Comparison of ENCODE assay signal across 40 cellular contexts in the genomic region with DNA sequence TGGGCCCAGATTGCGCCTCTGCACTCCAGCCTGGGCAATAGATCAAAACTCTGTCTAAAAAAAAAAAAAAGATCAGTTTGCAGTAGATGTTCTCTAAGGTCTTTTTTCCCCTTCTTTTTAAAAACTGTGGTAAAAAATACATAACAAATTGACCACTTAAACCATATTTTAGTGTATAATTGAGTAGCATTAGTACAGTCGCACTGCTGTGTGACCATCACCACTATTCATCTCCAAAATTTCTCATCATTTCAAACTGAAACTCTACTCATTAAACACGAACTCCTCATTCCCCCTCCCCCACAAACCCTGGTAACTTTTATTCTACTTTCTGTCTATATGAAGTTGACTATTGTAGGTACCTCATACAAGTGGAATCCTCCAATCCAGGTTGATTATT.
"Had no signal": no experiment of that assay in that cellular context is flagged by ENCODE, and none has a peak within 500 bp of the region (broad histone marks: within the 10 kb centered on the region; RNA-seq: fewer than 3 reads in every experiment).

No MANE protein-coding gene starts in this region.

- H3K36me3 ChIP-seq: adrenal gland, ascending aorta, brain microvascular endothelial cell, breast epithelium, cardiac muscle cell had no signal

- DNase-seq: activated effector memory CD4-positive, alpha-beta T cell treated with anti-CD3 and anti-CD28 coated beads, Interleukin-2, amount 50 U/mL, for 16 hours; activated effector memory CD4-positive, alpha-beta T cell treated with Interleukin-2 at 50 U/mL for 16 hours; activated gamma-delta T cell; activated gamma-delta T cell treated with Interleukin-2 at 50 U/mL for 16 hours; activated naive CD4-positive, alpha-beta T cell; activated naive CD4-positive, alpha-beta T cell treated with anti-CD3 and anti-CD28 coated beads for 36 hours; activated naive CD4-positive, alpha-beta T cell treated with anti-CD3 and anti-CD28 coated beads, Interleukin-2, amount 10 ng/mL, durations not matched to agents 7 days and 5 days; activated naive CD4-positive, alpha-beta T cell treated with anti-CD3 and anti-CD28 coated beads, Interleukin-2, amount 50 U/mL, for 16 hours; activated naive CD4-positive, alpha-beta T cell treated with Interleukin-2 at 50 U/mL for 16 hours; activated naive CD8-positive, alpha-beta T cell treated with anti-CD3 and anti-CD28 coated beads for 36 hours; activated naive CD8-positive, alpha-beta T cell treated with anti-CD3 and anti-CD28 coated beads, Interleukin-2, amount 10 ng/mL, durations not matched to agents 7 days and 5 days; activated naive CD8-positive, alpha-beta T cell treated with anti-CD3 and anti-CD28 coated beads, Interleukin-2, amount 50 U/mL, for 24 hours; activated T-cell treated with anti-CD3 and anti-CD28 coated beads, Interleukin-2, amount 50 U/mL, for 1 hour; activated T-cell treated with anti-CD3 and anti-CD28 coated beads, Interleukin-2, amount 50 U/mL, for 24 hours; activated T-cell treated with anti-CD3 and anti-CD28 coated beads, Interleukin-2, amount 50 U/mL, for 4 hours; activated T-cell treated with anti-CD3 and anti-CD28 coated beads, Interleukin-2, amount 50 U/mL, for 48 hours; activated T-cell treated with anti-CD3 and anti-CD28 coated beads, Interleukin-2, amount 50 U/mL, for 72 hours; adrenal gland; amniotic stem cell; amygdala; anterior cingulate cortex; aorta; body of pancreas; brain microvascular endothelial cell; caudate nucleus; central memory CD4-positive, alpha-beta T cell; cerebellar nuclear complex had no signal

- H3K9me3 Mint-ChIP-seq: activated naive CD4-positive, alpha-beta T cell treated with anti-CD3 and anti-CD28 coated beads for 36 hours; activated naive CD4-positive, alpha-beta T cell treated with anti-CD3 and anti-CD28 coated beads, Interleukin-2, amount 10 ng/mL, durations not matched to agents 7 days and 5 days; activated naive CD4-positive, alpha-beta T cell treated with anti-CD3 and anti-CD28 coated beads, Interleukin-2, amount 50 U/mL, for 24 hours; activated naive CD4-positive, alpha-beta T cell treated with anti-CD3 and anti-CD28 coated beads, Interleukin-2, amount 50 U/mL, for 72 hours; activated naive CD8-positive, alpha-beta T cell treated with anti-CD3 and anti-CD28 coated beads for 36 hours; activated naive CD8-positive, alpha-beta T cell treated with anti-CD3 and anti-CD28 coated beads, Interleukin-2, amount 10 ng/mL, durations not matched to agents 7 days and 5 days; activated naive CD8-positive, alpha-beta T cell treated with anti-CD3 and anti-CD28 coated beads, Interleukin-2, amount 50 U/mL, for 24 hours; activated T-cell treated with anti-CD3 and anti-CD28 coated beads, Interleukin-2, amount 50 U/mL, for 24 hours; activated T-cell treated with anti-CD3 and anti-CD28 coated beads, Interleukin-2, amount 50 U/mL, for 4 hours; activated T-cell treated with anti-CD3 and anti-CD28 coated beads, Interleukin-2, amount 50 U/mL, for 72 hours; activated T-helper 1 cell treated with anti-CD3 and anti-CD28 coated beads, Interleukin-12 subunit alpha, Interleukin-12 subunit beta, Interleukin-2, Interleukin-4 antibody, amounts not matched to agents 30 ng/mL and 10 ng/mL and 1 ng/mL, durations not matched to agents 14 hours and 24 hours and 36 hours; activated T-helper 17 cell treated with anti-CD3 and anti-CD28 coated beads, Interleukin-2, amount 50 U/mL, for 72 hours; activated T-helper 2 cell treated with anti-CD3 and anti-CD28 coated beads, Interferon-gamma antibody, Interleukin-2, Interleukin-4, amounts not matched to agents 10 μg/mL and 5 μg/mL and 100 μg/mL, durations not matched to agents 14 hours and 24 hours and 36 hours; brain; central memory CD8-positive, alpha-beta T cell had no signal

- H3K4me1 ChIP-seq: adrenal gland, ascending aorta, body of pancreas, breast epithelium had no signal

- H3K4me3 Mint-ChIP-seq: activated naive CD4-positive, alpha-beta T cell treated with anti-CD3 and anti-CD28 coated beads for 36 hours; activated naive CD4-positive, alpha-beta T cell treated with anti-CD3 and anti-CD28 coated beads, Interleukin-2, amount 10 ng/mL, durations not matched to agents 7 days and 5 days; activated naive CD4-positive, alpha-beta T cell treated with anti-CD3 and anti-CD28 coated beads, Interleukin-2, amount 50 U/mL, for 24 hours; activated naive CD8-positive, alpha-beta T cell; activated naive CD8-positive, alpha-beta T cell treated with anti-CD3 and anti-CD28 coated beads for 36 hours; activated naive CD8-positive, alpha-beta T cell treated with anti-CD3 and anti-CD28 coated beads, Interleukin-2, amount 10 ng/mL, durations not matched to agents 7 days and 5 days; activated naive CD8-positive, alpha-beta T cell treated with anti-CD3 and anti-CD28 coated beads, Interleukin-2, amount 50 U/mL, for 24 hours; activated T-cell treated with anti-CD3 and anti-CD28 coated beads, Interleukin-2, amount 50 U/mL, for 24 hours; activated T-cell treated with anti-CD3 and anti-CD28 coated beads, Interleukin-2, amount 50 U/mL, for 4 hours; activated T-cell treated with anti-CD3 and anti-CD28 coated beads, Interleukin-2, amount 50 U/mL, for 72 hours; activated T-helper 1 cell treated with anti-CD3 and anti-CD28 coated beads, Interleukin-12 subunit alpha, Interleukin-12 subunit beta, Interleukin-2, Interleukin-4 antibody, amounts not matched to agents 30 ng/mL and 10 ng/mL and 1 ng/mL, durations not matched to agents 14 hours and 24 hours and 36 hours; activated T-helper 17 cell treated with anti-CD3 and anti-CD28 coated beads, Interleukin-2, amount 50 U/mL, for 72 hours; brain; central memory CD8-positive, alpha-beta T cell had no signal

- H3K27ac Mint-ChIP-seq: activated naive CD4-positive, alpha-beta T cell treated with anti-CD3 and anti-CD28 coated beads for 36 hours; activated naive CD4-positive, alpha-beta T cell treated with anti-CD3 and anti-CD28 coated beads, Interleukin-2, amount 10 ng/mL, durations not matched to agents 7 days and 5 days; activated naive CD4-positive, alpha-beta T cell treated with anti-CD3 and anti-CD28 coated beads, Interleukin-2, amount 50 U/mL, for 24 hours; activated naive CD4-positive, alpha-beta T cell treated with anti-CD3 and anti-CD28 coated beads, Interleukin-2, amount 50 U/mL, for 72 hours; activated naive CD8-positive, alpha-beta T cell; activated naive CD8-positive, alpha-beta T cell treated with anti-CD3 and anti-CD28 coated beads for 36 hours; activated naive CD8-positive, alpha-beta T cell treated with anti-CD3 and anti-CD28 coated beads, Interleukin-2, amount 10 ng/mL, durations not matched to agents 7 days and 5 days; activated naive CD8-positive, alpha-beta T cell treated with anti-CD3 and anti-CD28 coated beads, Interleukin-2, amount 50 U/mL, for 24 hours; activated T-cell treated with anti-CD3 and anti-CD28 coated beads, Interleukin-2, amount 50 U/mL, for 24 hours; activated T-cell treated with anti-CD3 and anti-CD28 coated beads, Interleukin-2, amount 50 U/mL, for 72 hours; activated T-helper 1 cell treated with anti-CD3 and anti-CD28 coated beads, Interleukin-12 subunit alpha, Interleukin-12 subunit beta, Interleukin-2, Interleukin-4 antibody, amounts not matched to agents 30 ng/mL and 10 ng/mL and 1 ng/mL, durations not matched to agents 14 hours and 24 hours and 36 hours; activated T-helper 17 cell treated with anti-CD3 and anti-CD28 coated beads, Interleukin-2, amount 50 U/mL, for 72 hours; activated T-helper 2 cell treated with anti-CD3 and anti-CD28 coated beads, Interferon-gamma antibody, Interleukin-2, Interleukin-4, amounts not matched to agents 10 μg/mL and 5 μg/mL and 100 μg/mL, durations not matched to agents 14 hours and 24 hours and 36 hours; brain had no signal

- H3K4me3 ChIP-seq: adrenal gland, ascending aorta, body of pancreas, breast epithelium, cardiac muscle cell had no signal

- ATAC-seq: activated naive CD4-positive, alpha-beta T cell treated with anti-CD3 and anti-CD28 coated beads, Interleukin-2, amount 50 U/mL, for 72 hours; activated naive CD8-positive, alpha-beta T cell treated with anti-CD3 and anti-CD28 coated beads, Interleukin-2, amount 50 U/mL, for 24 hours; activated T-cell treated with anti-CD3 and anti-CD28 coated beads, Interleukin-2, amount 50 U/mL, for 4 hours; activated T-helper 17 cell treated with anti-CD3 and anti-CD28 coated beads, Interleukin-2, amount 50 U/mL, for 72 hours; body of pancreas had no signal

- FAIRE-seq: astrocyte, bronchial epithelial cell had no signal

- H3K4me1 Mint-ChIP-seq: activated naive CD4-positive, alpha-beta T cell treated with anti-CD3 and anti-CD28 coated beads, Interleukin-2, amount 10 ng/mL, durations not matched to agents 7 days and 5 days; activated naive CD4-positive, alpha-beta T cell treated with anti-CD3 and anti-CD28 coated beads, Interleukin-2, amount 50 U/mL, for 24 hours; activated naive CD8-positive, alpha-beta T cell treated with anti-CD3 and anti-CD28 coated beads for 36 hours; activated naive CD8-positive, alpha-beta T cell treated with anti-CD3 and anti-CD28 coated beads, Interleukin-2, amount 10 ng/mL, durations not matched to agents 7 days and 5 days; activated naive CD8-positive, alpha-beta T cell treated with anti-CD3 and anti-CD28 coated beads, Interleukin-2, amount 50 U/mL, for 24 hours; activated T-helper 17 cell treated with anti-CD3 and anti-CD28 coated beads, Interleukin-2, amount 50 U/mL, for 72 hours; central memory CD8-positive, alpha-beta T cell had no signal

- H3K36me3 Mint-ChIP-seq: activated naive CD4-positive, alpha-beta T cell treated with anti-CD3 and anti-CD28 coated beads, Interleukin-2, amount 10 ng/mL, durations not matched to agents 7 days and 5 days; activated naive CD4-positive, alpha-beta T cell treated with anti-CD3 and anti-CD28 coated beads, Interleukin-2, amount 50 U/mL, for 24 hours; activated naive CD4-positive, alpha-beta T cell treated with anti-CD3 and anti-CD28 coated beads, Interleukin-2, amount 50 U/mL, for 72 hours; activated naive CD8-positive, alpha-beta T cell; activated naive CD8-positive, alpha-beta T cell treated with anti-CD3 and anti-CD28 coated beads for 36 hours; activated naive CD8-positive, alpha-beta T cell treated with anti-CD3 and anti-CD28 coated beads, Interleukin-2, amount 10 ng/mL, durations not matched to agents 7 days and 5 days; brain had no signal

- H3K9me3 ChIP-seq: adrenal gland, ascending aorta, body of pancreas, breast epithelium had no signal

- H3K27ac ChIP-seq: adrenal gland, ascending aorta, body of pancreas, brain microvascular endothelial cell, breast epithelium, cardiac muscle cell had no signal

- H3K27me3 ChIP-seq: adrenal gland, ascending aorta, body of pancreas, brain microvascular endothelial cell, breast epithelium, cardiac muscle cell had no signal
